In genomic region chr1:45584351-45585109, GRCh38 we compare ENCODE assay signal across 8 cellular contexts. TPM values are rescaled to one million over a fixed set of nuclear protein-coding genes. Genes with fewer than 3 reads are reported as not detected.
A peak's percentile ranks its signal among the peaks of the same experiment; 100 is the strongest.
DNase-seq lines count a peak whose midpoint lies in the region; ATAC-seq and TF ChIP-seq lines count a peak whose summit lies in the region.

No MANE protein-coding gene starts in this region.

- peaks cover 37% of the 10 kb centered on the region for H3K4me1 ChIP-seq in left ventricle myocardium inferior
- H3K4me1 ChIP-seq in prostate gland (replicated peaks) = peaks cover 10% of the 10 kb centered on the region
- H3K4me1 ChIP-seq in upper lobe of right lung = peaks cover 25% of the 10 kb centered on the region

- peak overlapping the region; percentile 92 for H3K4me3 ChIP-seq in left ventricle myocardium inferior
- H3K4me3 ChIP-seq in prostate gland = peak overlapping the region; percentile 93 to 99
- peak overlapping the region; percentile 100 for H3K4me3 ChIP-seq in upper lobe of right lung

- TF ChIP-seq POLR2A in prostate gland (IDR thresholded peaks at IDR 0.05) = no peak

- H3K27ac ChIP-seq in left ventricle myocardium inferior (replicated peaks) (peak overlapping the region; percentile 97), prostate gland (peak overlapping the region; percentile 94 to 95), upper lobe of right lung (peak overlapping the region; percentile 93)

- H3K36me3 ChIP-seq in left ventricle myocardium inferior (no peaks in the 10 kb centered on the region), prostate gland (no peaks in the 10 kb centered on the region), upper lobe of right lung (no peaks in the 10 kb centered on the region)

- no peaks in the 10 kb centered on the region for H3K9me3 ChIP-seq in left ventricle myocardium inferior (replicated peaks)
- no peaks in the 10 kb centered on the region for H3K9me3 ChIP-seq in prostate gland
- no peaks in the 10 kb centered on the region for H3K9me3 ChIP-seq in upper lobe of right lung

- TF ChIP-seq CTCF in left ventricle myocardium inferior (IDR thresholded peaks at IDR 0.05; ENCODE audit: borderline replicate concordance) = no peak
- TF ChIP-seq CTCF in prostate gland (IDR thresholded peaks at IDR 0.05) = no peak
- TF ChIP-seq CTCF in upper lobe of right lung (IDR thresholded peaks at IDR 0.05) = no peak

- DNase-seq in GM03348 (ENCODE audit: low spot score) (peak; percentile 98), NCI-H1694 (lab: John Stamatoyannopoulos, UW) (peak; percentile 88), T-helper 1 cell (peak; percentile 80 to 91 (median 86)), amniotic epithelial cell (ENCODE audit: low read depth) (peak; percentile 83), left ventricle myocardium inferior (peak; percentile 90), prostate gland (ENCODE audit: low spot score) (peak; percentile 87), upper lobe of right lung (peak; percentile 95)

- under 1% methylated on average over 59 of the region's 59 CpGs for WGBS in prostate gland

- no peaks in the 10 kb centered on the region for H3K27me3 ChIP-seq in left ventricle myocardium inferior (ENCODE audit: low read depth)
- H3K27me3 ChIP-seq in prostate gland (replicated peaks; ENCODE audit: insufficient read depth) = no peaks in the 10 kb centered on the region
- no peaks in the 10 kb centered on the region for H3K27me3 ChIP-seq in upper lobe of right lung

- intact Hi-C loops in left ventricle myocardium inferior (cut with micrococcal nuclease) (loop anchor here (10.0 kb wide), 1 partner anchor 100 kb away; the partner anchor contains the start of genes GPBP1L1 and TMEM69), prostate gland (cut with DNase I) (loop anchor here (5.0 kb wide), 1 partner anchor 103 kb away; the partner anchor contains the start of genes GPBP1L1 and TMEM69), upper lobe of right lung (cut with DNase I) (no loop called here)

- ATAC-seq in HG02763 (IDR thresholded peaks at IDR 0.05; ENCODE audit: unreplicated experiment) (peak; percentile 29), upper lobe of right lung (peak; percentile 85)

RNA-seq across cellular contexts. Expression of gene NASP, which starts 0.7 kb away (rescaled TPM):
- total RNA-seq in left ventricle myocardium inferior (34.5 TPM), prostate gland (100 to 1,000 TPM in 1 of 2 donors, 10 to 100 TPM in 1; 66.5 to 115 TPM), upper lobe of right lung (49.8 TPM)

RNA-seq across cellular contexts. Expression of gene AKR1A1, which starts 33.9 kb away (rescaled TPM):
- total RNA-seq in left ventricle myocardium inferior (45.4 TPM), prostate gland (100 to 1,000 TPM in 1 of 2 donors, 10 to 100 TPM in 1; 49.7 to 132 TPM), upper lobe of right lung (167 TPM)

RNA-seq across cellular contexts. Expression of gene CCDC17, which starts 39.3 kb away (rescaled TPM):
- total RNA-seq in left ventricle myocardium inferior = 1.2 TPM
- total RNA-seq in prostate gland = 1 to 10 TPM; 1.3 to 3.8 TPM
- total RNA-seq in upper lobe of right lung = 5.0 TPM

Comparison
In these comparisons a context has a peak if more than half of its experiments do, and no peak if none do; other contexts are left out.
1. Peak in every context shown above with its lines: DNase-seq, ATAC-seq, H3K4me3 ChIP-seq and H3K27ac ChIP-seq.